8 cellular contexts compared by ENCODE assay signal in the genomic region with DNA sequence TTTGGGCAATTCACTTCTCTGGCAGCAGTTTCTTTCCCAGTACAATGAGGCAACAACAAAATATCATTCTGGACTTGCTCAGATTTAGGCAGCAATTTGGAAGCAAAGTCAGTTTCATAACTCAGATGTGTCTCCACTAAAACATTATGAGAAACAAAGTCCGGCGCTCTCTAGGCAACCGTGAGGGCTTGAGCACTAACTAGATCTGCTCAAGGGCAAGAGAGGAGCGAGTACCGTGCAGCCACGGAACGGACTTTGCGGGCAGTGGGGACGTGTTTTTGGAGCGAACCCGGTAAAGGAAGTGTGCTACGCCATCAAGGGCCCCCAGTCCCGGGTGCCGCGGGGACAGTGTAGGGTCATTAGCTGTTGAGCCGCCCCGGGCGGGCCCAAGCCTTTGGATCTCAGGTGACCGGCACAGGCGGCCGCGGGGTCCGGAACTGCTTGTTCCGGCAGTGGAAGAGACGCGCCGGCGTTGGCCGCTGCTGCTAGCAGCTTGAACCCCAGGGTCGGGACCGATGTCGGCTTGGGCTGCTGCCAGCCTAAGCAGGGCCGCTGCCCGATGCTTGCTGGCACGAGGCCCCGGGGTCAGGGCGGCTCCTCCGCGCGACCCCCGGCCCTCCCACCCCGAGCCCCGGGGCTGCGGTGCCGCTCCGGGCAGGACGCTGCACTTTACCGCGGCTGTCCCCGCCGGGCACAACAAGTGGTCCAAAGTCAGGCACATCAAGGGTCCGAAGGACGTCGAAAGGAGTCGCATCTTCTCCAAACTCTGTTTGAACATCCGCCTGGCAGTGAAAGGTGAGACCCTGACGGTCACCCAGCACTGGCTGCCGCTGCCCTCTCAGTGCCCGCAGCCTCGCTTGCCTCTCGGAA. TPM values are rescaled to one million over a fixed set of nuclear protein-coding genes. Genes with fewer than 3 reads are reported as not detected.
DNase-seq lines count a peak whose midpoint lies in the region; ATAC-seq and TF ChIP-seq lines count a peak whose summit lies in the region.

Gene TACO1, plus strand, starts transcription at position 327 of the 870 bp plus-strand sequence. Its CDS starts 189 bp downstream, at position 516.

- no peaks in the 10 kb centered on the region for H3K9me3 ChIP-seq in mucosa of stomach (ENCODE audit: control insufficient read depth, low read length)

- H3K9ac ChIP-seq in mucosa of stomach (ENCODE audit: low read length), result peak within 1 kb of the TSS; percentile 90

- peak; percentile 78 for ATAC-seq in GM21576 (IDR thresholded peaks at IDR 0.05; ENCODE audit: unreplicated experiment)
- peak; percentile 90 for ATAC-seq in esophagus mucosa

- H3K4me1 ChIP-seq in mucosa of stomach (ENCODE audit: control insufficient read depth, insufficient read depth, low read length), result peaks cover 15% of the 10 kb centered on the region

- peaks cover under 1% of the 10 kb centered on the region for H3K36me3 ChIP-seq in mucosa of stomach (ENCODE audit: control insufficient read depth, insufficient read depth, low read length)

- peak; percentile 73 for DNase-seq in DMS114 treated with DMSO at 0.1 percent for 48 hours (lab: John Stamatoyannopoulos, UW; ENCODE audit: unreplicated experiment)
- DNase-seq in KBM-7, result peak; percentile 83
- peak; percentile 83 for DNase-seq in activated T-cell treated with anti-CD3 and anti-CD28 coated beads, Interleukin-2, amount 50 U/mL, for 1 hour
- DNase-seq in stimulated activated CD8-positive, alpha-beta memory T cell treated with anti-CD3 and anti-CD28 coated beads, Interleukin-4, amount 100 ng/mL, for 4 hours (ENCODE audit: low read depth in 2 of 2, low spot score in 1 of 2), result peak; percentile 56 to 62

- in situ Hi-C loops in KBM-7 (cut with MboI; ENCODE audit: low pct_unique_long_range_greater_than_20kb, low sequenced_read_pairs), result loop anchor here (25.0 kb wide), 1 partner anchor 164 kb away; the partner anchor contains the start of gene CYB561

- peak within 1 kb of the TSS; percentile 76 for H3K4me3 ChIP-seq in mucosa of stomach (ENCODE audit: low read length)

- no peaks in the 10 kb centered on the region for H3K27me3 ChIP-seq in mucosa of stomach (ENCODE audit: control insufficient read depth, insufficient read depth, low read length)

TF ChIP-seq in PFSK-1, 5 proteins besides CTCF, POLR2A, EP300 and RAD21:
- peak; percentile 90 for TF ChIP-seq POLR2AphosphoS5 (IDR thresholded peaks at IDR 0.05; ENCODE audit: low read depth, low read length)
- TF ChIP-seq SIN3A (IDR thresholded peaks at IDR 0.05; ENCODE audit: borderline replicate concordance, insufficient read depth, low read length), result 0 out of 2 replicates have a peak, but pooled peaks have one; percentile 23
- TF ChIP-seq TAF1 (IDR thresholded peaks at IDR 0.05; ENCODE audit: borderline replicate concordance, insufficient read depth, low read length), result peak; percentile 96
- TF ChIP-seq FOXP2 (optimal IDR thresholded peaks at IDR 0.05; ENCODE audit: borderline replicate concordance, extremely low read depth, extremely low read length, insufficient read depth), result peak; percentile 95
- TF ChIP-seq REST (IDR thresholded peaks at IDR 0.05; ENCODE audit: insufficient read depth in 1 of 2, low read depth in 2 of 2, low read length in 2 of 2), result peak; percentile 23 to 72; a peak in 2 of 4 replicates

RNA-seq across cellular contexts. Expression of gene TACO1, which starts in this region (rescaled TPM):
- polyA plus RNA-seq in PFSK-1 (2012; ENCODE audit: insufficient read length, low read depth), result 66.3 TPM
- 18.0 TPM for total RNA-seq in esophagus mucosa

Comparison
In these comparisons a context has a peak if more than half of its experiments do, and no peak if none do; other contexts are left out.
1. Peak in every context shown above with its lines: DNase-seq, ATAC-seq and H3K4me3 ChIP-seq.